17 cellular contexts compared by ENCODE assay signal in genomic region chrX:132426695-132427281, GRCh38.
DNase-seq lines count a peak whose midpoint lies in the region; ATAC-seq and TF ChIP-seq lines count a peak whose summit lies in the region.
"Had no signal": no experiment of that assay in that cellular context is flagged by ENCODE, and none has a peak within 500 bp of the region (broad histone marks: within the 10 kb centered on the region; RNA-seq: fewer than 3 reads in every experiment).

No MANE protein-coding gene starts in this region.

- H3K9ac ChIP-seq in adipocyte (ENCODE audit: low read length) = no peak overlapping the region

- H3K27me3 ChIP-seq in adipocyte (replicated peaks; ENCODE audit: control insufficient read depth, insufficient read depth, low read length) = peaks cover 6% of the 10 kb centered on the region
- H3K27me3 ChIP-seq: neutrophil had no signal

- peaks cover 8% of the 10 kb centered on the region for H3K4me1 ChIP-seq in adipocyte (ENCODE audit: control insufficient read depth, insufficient read depth, low read length)
- H3K4me1 ChIP-seq: heart left ventricle had no signal

- peak; percentile 67 for ATAC-seq in GM21529 (IDR thresholded peaks at IDR 0.05; ENCODE audit: unreplicated experiment)
- no peak for ATAC-seq in GM21423 (IDR thresholded peaks at IDR 0.05; ENCODE audit: unreplicated experiment)
- ATAC-seq in HG03196 (IDR thresholded peaks at IDR 0.05; ENCODE audit: unreplicated experiment) = no peak
- ATAC-seq: heart left ventricle, K562, left lobe of liver, T-helper 17 cell had no signal

- H3K4me3 ChIP-seq in AG10803 (ENCODE audit: low read length) (no peak overlapping the region), adipocyte (ENCODE audit: low read length) (no peak overlapping the region), foreskin fibroblast (ENCODE audit: low read depth in 1 of 2, low read length in 2 of 2) (no peak overlapping the region)
- H3K4me3 ChIP-seq: heart left ventricle, K562 had no signal

- H3K9me3 ChIP-seq in adipocyte (ENCODE audit: control insufficient read depth, low read length) = no peaks in the 10 kb centered on the region
- H3K9me3 ChIP-seq: heart left ventricle, neutrophil had no signal

- no peaks in the 10 kb centered on the region for H3K36me3 ChIP-seq in adipocyte (ENCODE audit: control insufficient read depth, insufficient read depth, low read length, severe bottlenecking)
- H3K36me3 ChIP-seq: heart left ventricle, neutrophil had no signal

- DNase-seq in AG10803 (ENCODE audit: low read depth) = peak; percentile 68
- DNase-seq in adipocyte (ENCODE audit: low read depth) = peak; percentile 71
- DNase-seq in foreskin fibroblast = peak; percentile 41 to 73
- no peak for DNase-seq in NCI-H187 (lab: John Stamatoyannopoulos, UW)
- no peak for DNase-seq in D341Med (ENCODE audit: low spot score)
- DNase-seq: activated CD4-positive, alpha-beta memory T cell treated with anti-CD3 and anti-CD28 coated beads, Interleukin-2, amount 10 ng/mL, durations not matched to agents 7 days and 5 days; activated gamma-delta T cell treated with Interleukin-2 at 50 U/mL for 16 hours; cortex of kidney; heart left ventricle; NCI-H2171; T-helper 17 cell had no signal

- TF ChIP-seq CTCF in AG10803 (conservative IDR thresholded peaks at IDR 0.05; ENCODE audit: low read length) (no peak), foreskin fibroblast (IDR thresholded peaks at IDR 0.05; ENCODE audit: low read depth, low read length) (no peak)

Comparison
In these comparisons a context has a peak if more than half of its experiments do, and no peak if none do; other contexts are left out.
1. DNase-seq: peak in AG10803 (single experiment), adipocyte (single experiment) and foreskin fibroblast (2 of 2); none in NCI-H187 (0 of 2) and D341Med (single experiment).